ENCODE assay signal across 1 cellular context in the genomic region with DNA sequence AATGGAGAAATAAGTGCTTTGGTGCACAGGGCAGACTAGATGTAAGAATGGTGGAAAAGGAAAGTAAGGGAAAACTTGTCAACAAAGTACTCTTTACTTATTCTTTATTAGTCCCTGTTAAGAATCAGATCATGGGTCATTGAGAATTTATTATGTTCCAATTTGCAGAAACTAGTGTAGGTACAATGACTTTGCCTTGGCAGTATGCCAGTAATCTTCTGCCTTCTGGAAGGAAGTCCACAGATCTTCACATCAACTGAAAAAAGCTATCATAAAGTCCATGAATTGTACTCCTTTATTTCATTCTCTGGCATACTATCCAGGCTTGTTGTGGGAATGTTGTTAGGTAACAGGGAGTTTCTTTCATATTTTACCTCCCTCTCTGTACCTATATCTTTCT.
TF ChIP-seq lines count a peak whose summit lies in the region.

No MANE protein-coding gene starts in this region.

TF ChIP-seq in HepG2, 621 proteins besides CTCF, POLR2A, EP300 and RAD21 (continued from another document):
- TF ChIP-seq SNAPC5 (CRISPR knock-in tag; IDR thresholded peaks at IDR 0.05; ENCODE audit: borderline replicate concordance): no peak
- no peak for TF ChIP-seq SETDB1 (CRISPR knock-in tag; IDR thresholded peaks at IDR 0.05; ENCODE audit: borderline replicate concordance)
